Comparison of ENCODE assay signal across 9 cellular contexts in the genomic region with DNA sequence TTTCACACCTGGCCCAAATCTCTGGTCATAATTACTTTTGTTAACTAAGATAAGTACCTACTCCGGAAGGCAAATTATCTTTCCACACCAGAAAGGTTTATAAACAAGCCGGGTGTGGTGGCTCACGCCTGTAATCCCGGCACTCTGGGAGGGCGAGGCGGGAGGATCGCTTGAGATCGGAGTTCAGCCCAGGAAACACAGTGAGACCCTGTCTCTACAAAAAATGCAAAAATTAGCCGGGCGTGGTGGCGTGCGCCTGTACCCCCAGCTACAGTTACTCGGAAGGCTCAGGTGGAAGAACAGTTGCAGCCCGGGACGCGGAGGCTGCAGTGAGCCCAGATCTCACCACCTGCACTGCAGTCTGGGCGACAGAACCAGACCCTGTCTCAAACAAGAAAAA. TPM values are rescaled to one million over a fixed set of nuclear protein-coding genes. Genes with fewer than 3 reads are reported as not detected.
DNase-seq lines count a peak whose midpoint lies in the region; ATAC-seq and TF ChIP-seq lines count a peak whose summit lies in the region.
"Had no signal": no experiment of that assay in that cellular context is flagged by ENCODE, and none has a peak within 500 bp of the region (broad histone marks: within the 10 kb centered on the region; RNA-seq: fewer than 3 reads in every experiment).

No MANE protein-coding gene starts in this region.

- H3K9me3 ChIP-seq in ectodermal cell (ENCODE audit: control insufficient read depth, low read length) (no peaks in the 10 kb centered on the region), neural progenitor cell (ENCODE audit: low read depth) (no peaks in the 10 kb centered on the region), ascending aorta (no peaks in the 10 kb centered on the region)

- H3K4me3 ChIP-seq in LNCaP clone FGC (ENCODE audit: low read depth, low read length) (peak overlapping the region; percentile 76), ectodermal cell (ENCODE audit: insufficient read depth, low read depth, low read length) (peak overlapping the region; percentile 93), neural progenitor cell (peak overlapping the region; percentile 77), ascending aorta (peak overlapping the region in 1 of 2 donors; percentile 76)

- H3K79me2 ChIP-seq in neural progenitor cell (ENCODE audit: low read depth): peaks cover 69% of the 10 kb centered on the region

- H3K27ac Mint-ChIP-seq in Calu3 (ENCODE audit: unreplicated experiment) (no peak overlapping the region), neural progenitor cell (no peak overlapping the region)

- no peak for TF ChIP-seq CTCF in Calu3 (IDR thresholded peaks at IDR 0.05; ENCODE audit: unreplicated experiment)
- TF ChIP-seq CTCF in LNCaP clone FGC (IDR thresholded peaks at IDR 0.05; ENCODE audit: control insufficient read depth, extremely low read depth, insufficient read depth): no peak
- TF ChIP-seq CTCF in neural progenitor cell (IDR thresholded peaks at IDR 0.05): no peak
- TF ChIP-seq CTCF in ascending aorta (IDR thresholded peaks at IDR 0.05): no peak

- no peak overlapping the region for H3K4me3 Mint-ChIP-seq in Calu3 (ENCODE audit: low read depth, unreplicated experiment)
- peak overlapping the region; percentile 96 for H3K4me3 Mint-ChIP-seq in neural progenitor cell

- H3K36me3 Mint-ChIP-seq in Calu3 (ENCODE audit: insufficient read depth, unreplicated experiment): peaks cover 9% of the 10 kb centered on the region
- peaks cover 30% of the 10 kb centered on the region for H3K36me3 Mint-ChIP-seq in neural progenitor cell

- intact Hi-C loops in Calu3 (cut with micrococcal nuclease; ENCODE audit: unreplicated experiment): no loop called here
- intact Hi-C loops in ascending aorta (cut with DNase I): no loop called here

- ATAC-seq in GM21576 (IDR thresholded peaks at IDR 0.05; ENCODE audit: unreplicated experiment) (no peak), HG02642 (IDR thresholded peaks at IDR 0.05; ENCODE audit: poor library complexity, unreplicated experiment) (no peak)

- peaks cover 40% of the 10 kb centered on the region for H3F3A ChIP-seq in neural progenitor cell (ENCODE audit: low read depth)

- peaks cover 64% of the 10 kb centered on the region for H4K20me1 ChIP-seq in neural progenitor cell (ENCODE audit: low read depth)

- peaks cover 18% of the 10 kb centered on the region for H3K4me1 ChIP-seq in ectodermal cell (ENCODE audit: control insufficient read depth, insufficient read depth, low read length)
- H3K4me1 ChIP-seq in neural progenitor cell: peaks cover 55% of the 10 kb centered on the region
- H3K4me1 ChIP-seq in ascending aorta: peaks cover 0 to 29% of the 10 kb centered on the region in 2 donors

- H3K9me3 Mint-ChIP-seq in Calu3 (ENCODE audit: low read depth, unreplicated experiment) (no peaks in the 10 kb centered on the region), neural progenitor cell (peaks cover 5% of the 10 kb centered on the region)

- H2AFZ ChIP-seq in neural progenitor cell (replicated peaks): no peak overlapping the region

- CTCF ChIA-PET in Calu3 (lab: Charles Lee): no interaction called here

- 84 to 91% methylated on average over 17 of the region's 17 CpGs for WGBS in ectodermal cell, 2 experiments

- H3K27me3 Mint-ChIP-seq in Calu3 (ENCODE audit: unreplicated experiment): no peaks in the 10 kb centered on the region
- H3K27me3 Mint-ChIP-seq in neural progenitor cell (ENCODE audit: insufficient read depth, low read depth): peaks cover 6% of the 10 kb centered on the region

- H3K36me3 ChIP-seq in ectodermal cell (ENCODE audit: control insufficient read depth, insufficient read depth, low read length): no peaks in the 10 kb centered on the region
- H3K36me3 ChIP-seq in neural progenitor cell: peaks cover 5% of the 10 kb centered on the region
- H3K36me3 ChIP-seq in ascending aorta: no peaks in the 10 kb centered on the region

- H3K9ac ChIP-seq in neural progenitor cell: no peak overlapping the region

- H3K27me3 ChIP-seq in ectodermal cell (ENCODE audit: control insufficient read depth, insufficient read depth, low read length, poor library complexity, severe bottlenecking): no peaks in the 10 kb centered on the region
- H3K27me3 ChIP-seq in neural progenitor cell: no peaks in the 10 kb centered on the region
- H3K27me3 ChIP-seq in ascending aorta: no peaks in the 10 kb centered on the region

- H3K4me1 Mint-ChIP-seq in Calu3 (ENCODE audit: low read depth, unreplicated experiment) (peaks cover 20% of the 10 kb centered on the region), neural progenitor cell (peaks cover 24% of the 10 kb centered on the region)

- DNase-seq in Calu3: peak; percentile 15
- no peak for DNase-seq in LNCaP clone FGC (ENCODE audit: low read depth)
- DNase-seq in neural progenitor cell (ENCODE audit: low spot score): peak; percentile 20
- DNase-seq in ascending aorta (ENCODE audit: low spot score in 2 of 2): no peak
- no peak for DNase-seq in OCI-M1 (lab: John Stamatoyannopoulos, UW)
- DNase-seq: amniotic stem cell had no signal

- no TSS peak for BruUV-seq in Calu3 (replicated peaks; lab: Mats Ljungman, UMichigan)

- peak overlapping the region; percentile 86 for H3K4me2 ChIP-seq in neural progenitor cell

- H3K27ac ChIP-seq in ectodermal cell (ENCODE audit: insufficient read depth, low read depth, low read length, poor library complexity, severe bottlenecking): no peak overlapping the region
- no peak overlapping the region for H3K27ac ChIP-seq in neural progenitor cell
- H3K27ac ChIP-seq in ascending aorta: no peak overlapping the region

RNA-seq across cellular contexts. Expression of a gene that starts 2.1 kb away (rescaled TPM):
- total RNA-seq in Calu3 (2022): 96.8 and 106 TPM in 2 replicates
- 81.2 TPM for polyA plus RNA-seq in ectodermal cell (2013, experiment 1 of 4)
- 84.4 TPM for polyA plus RNA-seq in ectodermal cell (2013, experiment 2 of 4)
- polyA plus RNA-seq in ectodermal cell (2013, experiment 3 of 4): 58.9 TPM
- polyA plus RNA-seq in ectodermal cell (2013, experiment 4 of 4): 68.3 TPM
- 88.4 and 91.1 TPM in 2 replicates for total RNA-seq in neural progenitor cell (ENCODE audit: low replicate concordance)
- 22.4 TPM for total RNA-seq in ascending aorta

Comparison
In these comparisons a context has a peak if more than half of its experiments do, and no peak if none do; other contexts are left out.
1. DNase-seq: peak in Calu3 (single experiment) and neural progenitor cell (single experiment); none in LNCaP clone FGC (single experiment), ascending aorta (0 of 2) and OCI-M1 (single experiment).